In genomic region chr11:126496576-126497403, GRCh38 we compare ENCODE assay signal across 2 cellular contexts.
TF ChIP-seq lines count a peak whose summit lies in the region.

No MANE protein-coding gene starts in this region.

TF ChIP-seq in GM23338, 12 proteins besides CTCF, POLR2A, EP300 and RAD21:
- TF ChIP-seq ZNF331 (CRISPR knock-in tag; IDR thresholded peaks at IDR 0.05; ENCODE audit: low read depth) (no peak), ZNF462 (CRISPR knock-in tag; IDR thresholded peaks at IDR 0.05) (no peak), ETS1 (IDR thresholded peaks at IDR 0.05) (no peak), POLR2AphosphoS5 (IDR thresholded peaks at IDR 0.05; ENCODE audit: low read depth) (no peak), CREB1 (CRISPR knock-in tag; IDR thresholded peaks at IDR 0.05; ENCODE audit: low read depth) (no peak), ZNF114 (CRISPR knock-in tag; IDR thresholded peaks at IDR 0.05) (no peak), EZH2phosphoT487 (IDR thresholded peaks at IDR 0.05; ENCODE audit: unreplicated experiment) (no peak), EZH2 (IDR thresholded peaks at IDR 0.05; ENCODE audit: low read depth, unreplicated experiment) (no peak), STAT1 (IDR thresholded peaks at IDR 0.05; ENCODE audit: unreplicated experiment) (no peak), JUNB (IDR thresholded peaks at IDR 0.05; ENCODE audit: unreplicated experiment) (no peak)

TF ChIP-seq in GM12878, 131 proteins besides CTCF, POLR2A, EP300 and RAD21:
- TF ChIP-seq JUNB (IDR thresholded peaks at IDR 0.05): no peak
- TF ChIP-seq MLLT1 (IDR thresholded peaks at IDR 0.05): no peak
- TF ChIP-seq PBX3 (IDR thresholded peaks at IDR 0.05; ENCODE audit: insufficient replicate concordance, low read depth, low read length): peak; percentile 17
- no peak for TF ChIP-seq RAD51 (IDR thresholded peaks at IDR 0.05)
- TF ChIP-seq SMC3 (IDR thresholded peaks at IDR 0.05; ENCODE audit: borderline replicate concordance, low read length): no peak
- TF ChIP-seq TCF3 (IDR thresholded peaks at IDR 0.05; ENCODE audit: borderline replicate concordance, insufficient read depth, low read depth, low read length): 0 out of 2 replicates have a peak, but pooled peaks have one; percentile 44
- TF ChIP-seq TAF1 (IDR thresholded peaks at IDR 0.05; ENCODE audit: borderline replicate concordance, low read depth, low read length): no peak
- TF ChIP-seq BCL3 (IDR thresholded peaks at IDR 0.05; ENCODE audit: borderline replicate concordance, insufficient read depth, low read depth, low read length, poor library complexity, severe bottlenecking): peak; percentile 89
